8 cellular contexts compared by ENCODE assay signal in genomic region chr13:26872444-26873173, GRCh38.
DNase-seq lines count a peak whose midpoint lies in the region; ATAC-seq and TF ChIP-seq lines count a peak whose summit lies in the region.

No MANE protein-coding gene starts in this region.

- H3K36me3 Mint-ChIP-seq in WTC11 (peaks cover 21% of the 10 kb centered on the region), mesothelial cell of epicardium (no peaks in the 10 kb centered on the region)
- no peaks in the 10 kb centered on the region for H3K36me3 Mint-ChIP-seq in stimulated activated naive B cell treated with anti-CD40 and anti-IgM and Interleukin-4, amounts not matched to agents 10 μg/mL and 1 μg/mL and 100 μg/mL, for 72 hours

- H3K4me3 Mint-ChIP-seq in WTC11 (no peak overlapping the region), mesothelial cell of epicardium (no peak overlapping the region)
- H3K4me3 Mint-ChIP-seq in stimulated activated naive B cell treated with anti-CD40 and anti-IgM and Interleukin-4, amounts not matched to agents 10 μg/mL and 1 μg/mL and 100 μg/mL, for 72 hours: no peak overlapping the region

- DNase-seq in NCI-H1105 treated with DMSO at 0.1 percent for 48 hours (lab: John Stamatoyannopoulos, UW) (peak; percentile 1), NCI-H1105 (lab: John Stamatoyannopoulos, UW) (no peak), NCI-H1048 (lab: John Stamatoyannopoulos, UW) (peak; percentile 4), WTC11 (ENCODE audit: low spot score) (peak; percentile 88), dermis blood vessel endothelial cell (peak; percentile 70), mesothelial cell of epicardium (ENCODE audit: low spot score in 2 of 2, unreplicated experiment in 2 of 2) (peak; percentile 47 to 77)
- DNase-seq in stimulated activated naive B cell treated with anti-CD40 and anti-IgM and Interleukin-4, amounts not matched to agents 10 μg/mL and 1 μg/mL and 100 μg/mL, for 72 hours: peak; percentile 17

- CTCF ChIA-PET in WTC11 (lab: Charles Lee): interaction anchor here (0.6 to 4.3 kb wide), 78 partner anchors 9 to 1767 kb away, joined by 3 to 107 read pairs (median 5); no protein-coding TSS in a partner anchor

- ATAC-seq in WTC11 (peak; percentile 92), HG03039 (IDR thresholded peaks at IDR 0.05; ENCODE audit: unreplicated experiment) (no peak)
- ATAC-seq in stimulated activated naive B cell treated with anti-CD40 and anti-IgM and Interleukin-4, amounts not matched to agents 10 μg/mL and 1 μg/mL and 100 μg/mL, for 72 hours (replicated peaks): peak; percentile 56 to 73

- H3K27me3 Mint-ChIP-seq in WTC11 (ENCODE audit: low read depth): 0 out of 2 replicates have a peak, but pooled peaks cover 2% of the 10 kb centered on the region
- H3K27me3 Mint-ChIP-seq in mesothelial cell of epicardium (ENCODE audit: low read depth): peaks cover 21% of the 10 kb centered on the region
- H3K27me3 Mint-ChIP-seq in stimulated activated naive B cell treated with anti-CD40 and anti-IgM and Interleukin-4, amounts not matched to agents 10 μg/mL and 1 μg/mL and 100 μg/mL, for 72 hours: peaks cover 9 to 10% of the 10 kb centered on the region in 2 donors

- TF ChIP-seq CTCF in WTC11 (IDR thresholded peaks at IDR 0.05): peak; percentile 89
- peak; percentile 64 for TF ChIP-seq CTCF in mesothelial cell of epicardium (IDR thresholded peaks at IDR 0.05; ENCODE audit: unreplicated experiment)

- no peak overlapping the region for H3K27ac Mint-ChIP-seq in WTC11
- H3K27ac Mint-ChIP-seq in mesothelial cell of epicardium: no peak overlapping the region
- H3K27ac Mint-ChIP-seq in stimulated activated naive B cell treated with anti-CD40 and anti-IgM and Interleukin-4, amounts not matched to agents 10 μg/mL and 1 μg/mL and 100 μg/mL, for 72 hours: no peak overlapping the region

- H3K9me3 Mint-ChIP-seq in WTC11 (peaks cover 22% of the 10 kb centered on the region), mesothelial cell of epicardium (peaks cover 17% of the 10 kb centered on the region)
- H3K9me3 Mint-ChIP-seq in stimulated activated naive B cell treated with anti-CD40 and anti-IgM and Interleukin-4, amounts not matched to agents 10 μg/mL and 1 μg/mL and 100 μg/mL, for 72 hours: peaks cover 4 to 8% of the 10 kb centered on the region in 2 donors

- H3K4me1 Mint-ChIP-seq in WTC11 (peaks cover 26% of the 10 kb centered on the region), mesothelial cell of epicardium (no peaks in the 10 kb centered on the region)
- no peaks in the 10 kb centered on the region for H3K4me1 Mint-ChIP-seq in stimulated activated naive B cell treated with anti-CD40 and anti-IgM and Interleukin-4, amounts not matched to agents 10 μg/mL and 1 μg/mL and 100 μg/mL, for 72 hours

- POLR2A ChIA-PET in WTC11 (lab: Charles Lee): interaction anchor here (0.8 to 1.0 kb wide), 2 partner anchors 10 to 59 kb away, joined by 3 read pairs; no protein-coding TSS in a partner anchor

TF ChIP-seq in WTC11, 78 proteins besides CTCF, POLR2A, EP300 and RAD21:
- TF ChIP-seq, protein P1, sequence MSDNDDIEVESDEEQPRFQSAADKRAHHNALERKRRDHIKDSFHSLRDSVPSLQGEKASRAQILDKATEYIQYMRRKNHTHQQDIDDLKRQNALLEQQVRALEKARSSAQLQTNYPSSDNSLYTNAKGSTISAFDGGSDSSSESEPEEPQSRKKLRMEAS (CRISPR knock-in tag; IDR thresholded peaks at IDR 0.05): 0 out of 2 replicates have a peak, but pooled peaks have one; percentile 26
- TF ChIP-seq CDX4 (CRISPR knock-in tag; IDR thresholded peaks at IDR 0.05; ENCODE audit: borderline replicate concordance) (no peak), FOXP4 (CRISPR knock-in tag; IDR thresholded peaks at IDR 0.05) (0 out of 2 replicates have a peak, but pooled peaks have one; percentile 40), SMAD4 (CRISPR knock-in tag; IDR thresholded peaks at IDR 0.05) (no peak), HMGXB4 (CRISPR knock-in tag; IDR thresholded peaks at IDR 0.05) (0 out of 2 replicates have a peak, but pooled peaks have one; percentile 25)
